In the genomic region with DNA sequence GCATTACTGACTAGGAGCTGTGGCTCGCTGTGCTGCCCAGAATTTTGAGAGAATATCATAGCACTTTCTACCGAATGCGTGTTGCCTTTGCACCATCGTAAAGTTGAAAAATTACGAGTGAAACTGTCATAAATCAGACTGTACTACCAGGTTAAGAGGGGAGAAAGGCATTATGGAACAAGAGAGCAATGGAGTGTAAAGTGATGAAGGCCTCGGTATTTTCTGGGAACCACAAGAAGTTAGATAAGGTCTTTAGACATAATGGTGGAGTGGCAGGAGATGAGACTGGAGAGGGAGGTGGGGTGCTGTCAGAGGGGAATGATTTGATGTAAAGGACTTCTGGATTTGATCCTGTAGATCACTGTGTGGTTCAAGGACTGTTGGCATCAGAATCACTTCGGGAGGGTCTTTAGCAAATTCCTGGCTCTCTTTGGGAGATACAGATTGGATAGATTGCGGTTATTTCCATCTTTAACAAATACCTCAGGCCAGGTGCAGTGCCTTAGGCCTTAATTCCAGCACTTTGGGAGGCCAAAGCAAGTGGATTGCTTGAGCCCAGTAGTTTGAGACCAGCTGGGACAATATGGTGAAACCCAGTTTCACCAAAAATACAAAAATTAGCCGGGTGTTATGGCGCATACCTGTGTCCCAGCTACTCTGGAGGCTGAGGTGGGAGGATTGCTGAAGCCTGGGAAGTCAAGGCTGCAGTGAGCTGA, we compare ENCODE assay signal across 1 cellular context.
TF ChIP-seq lines count a peak whose summit lies in the region.

No MANE protein-coding gene starts in this region.

TF ChIP-seq in K562, 482 proteins besides CTCF, POLR2A, EP300 and RAD21 (continued from another document and continues in another):
- TF ChIP-seq, protein P1, sequence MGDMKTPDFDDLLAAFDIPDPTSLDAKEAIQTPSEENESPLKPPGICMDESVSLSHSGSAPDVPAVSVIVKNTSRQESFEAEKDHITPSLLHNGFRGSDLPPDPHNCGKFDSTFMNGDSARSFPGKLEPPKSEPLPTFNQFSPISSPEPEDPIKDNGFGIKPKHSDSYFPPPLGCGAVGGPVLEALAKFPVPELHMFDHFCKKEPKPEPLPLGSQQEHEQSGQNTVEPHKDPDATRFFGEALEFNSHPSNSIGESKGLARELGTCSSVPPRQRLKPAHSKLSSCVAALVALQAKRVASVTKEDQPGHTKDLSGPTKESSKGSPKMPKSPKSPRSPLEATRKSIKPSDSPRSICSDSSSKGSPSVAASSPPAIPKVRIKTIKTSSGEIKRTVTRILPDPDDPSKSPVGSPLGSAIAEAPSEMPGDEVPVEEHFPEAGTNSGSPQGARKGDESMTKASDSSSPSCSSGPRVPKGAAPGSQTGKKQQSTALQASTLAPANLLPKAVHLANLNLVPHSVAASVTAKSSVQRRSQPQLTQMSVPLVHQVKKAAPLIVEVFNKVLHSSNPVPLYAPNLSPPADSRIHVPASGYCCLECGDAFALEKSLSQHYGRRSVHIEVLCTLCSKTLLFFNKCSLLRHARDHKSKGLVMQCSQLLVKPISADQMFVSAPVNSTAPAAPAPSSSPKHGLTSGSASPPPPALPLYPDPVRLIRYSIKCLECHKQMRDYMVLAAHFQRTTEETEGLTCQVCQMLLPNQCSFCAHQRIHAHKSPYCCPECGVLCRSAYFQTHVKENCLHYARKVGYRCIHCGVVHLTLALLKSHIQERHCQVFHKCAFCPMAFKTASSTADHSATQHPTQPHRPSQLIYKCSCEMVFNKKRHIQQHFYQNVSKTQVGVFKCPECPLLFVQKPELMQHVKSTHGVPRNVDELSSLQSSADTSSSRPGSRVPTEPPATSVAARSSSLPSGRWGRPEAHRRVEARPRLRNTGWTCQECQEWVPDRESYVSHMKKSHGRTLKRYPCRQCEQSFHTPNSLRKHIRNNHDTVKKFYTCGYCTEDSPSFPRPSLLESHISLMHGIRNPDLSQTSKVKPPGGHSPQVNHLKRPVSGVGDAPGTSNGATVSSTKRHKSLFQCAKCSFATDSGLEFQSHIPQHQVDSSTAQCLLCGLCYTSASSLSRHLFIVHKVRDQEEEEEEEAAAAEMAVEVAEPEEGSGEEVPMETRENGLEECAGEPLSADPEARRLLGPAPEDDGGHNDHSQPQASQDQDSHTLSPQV (IDR thresholded peaks at IDR 0.05), result 0 out of 2 replicates have a peak, but pooled peaks have one; percentile 43
- no peak for TF ChIP-seq STAT5A (IDR thresholded peaks at IDR 0.05; ENCODE audit: borderline replicate concordance, low read length)
- no peak for TF ChIP-seq CAMTA2 (CRISPR knock-in tag; conservative IDR thresholded peaks at IDR 0.05)
- TF ChIP-seq SMARCE1 (IDR thresholded peaks at IDR 0.05), result 0 out of 2 replicates have a peak, but pooled peaks have one; percentile 30
- TF ChIP-seq CTBP1 (IDR thresholded peaks at IDR 0.05; ENCODE audit: borderline replicate concordance), result peak; percentile 54; the same call in 1 of the 2 replicates
- no peak for TF ChIP-seq TBL1XR1 (IDR thresholded peaks at IDR 0.05; ENCODE audit: low read length in 2 of 2)
- TF ChIP-seq MTA3 (IDR thresholded peaks at IDR 0.05; ENCODE audit: borderline replicate concordance), result 0 out of 2 replicates have a peak, but pooled peaks have one; percentile 17
- TF ChIP-seq, protein P2, sequence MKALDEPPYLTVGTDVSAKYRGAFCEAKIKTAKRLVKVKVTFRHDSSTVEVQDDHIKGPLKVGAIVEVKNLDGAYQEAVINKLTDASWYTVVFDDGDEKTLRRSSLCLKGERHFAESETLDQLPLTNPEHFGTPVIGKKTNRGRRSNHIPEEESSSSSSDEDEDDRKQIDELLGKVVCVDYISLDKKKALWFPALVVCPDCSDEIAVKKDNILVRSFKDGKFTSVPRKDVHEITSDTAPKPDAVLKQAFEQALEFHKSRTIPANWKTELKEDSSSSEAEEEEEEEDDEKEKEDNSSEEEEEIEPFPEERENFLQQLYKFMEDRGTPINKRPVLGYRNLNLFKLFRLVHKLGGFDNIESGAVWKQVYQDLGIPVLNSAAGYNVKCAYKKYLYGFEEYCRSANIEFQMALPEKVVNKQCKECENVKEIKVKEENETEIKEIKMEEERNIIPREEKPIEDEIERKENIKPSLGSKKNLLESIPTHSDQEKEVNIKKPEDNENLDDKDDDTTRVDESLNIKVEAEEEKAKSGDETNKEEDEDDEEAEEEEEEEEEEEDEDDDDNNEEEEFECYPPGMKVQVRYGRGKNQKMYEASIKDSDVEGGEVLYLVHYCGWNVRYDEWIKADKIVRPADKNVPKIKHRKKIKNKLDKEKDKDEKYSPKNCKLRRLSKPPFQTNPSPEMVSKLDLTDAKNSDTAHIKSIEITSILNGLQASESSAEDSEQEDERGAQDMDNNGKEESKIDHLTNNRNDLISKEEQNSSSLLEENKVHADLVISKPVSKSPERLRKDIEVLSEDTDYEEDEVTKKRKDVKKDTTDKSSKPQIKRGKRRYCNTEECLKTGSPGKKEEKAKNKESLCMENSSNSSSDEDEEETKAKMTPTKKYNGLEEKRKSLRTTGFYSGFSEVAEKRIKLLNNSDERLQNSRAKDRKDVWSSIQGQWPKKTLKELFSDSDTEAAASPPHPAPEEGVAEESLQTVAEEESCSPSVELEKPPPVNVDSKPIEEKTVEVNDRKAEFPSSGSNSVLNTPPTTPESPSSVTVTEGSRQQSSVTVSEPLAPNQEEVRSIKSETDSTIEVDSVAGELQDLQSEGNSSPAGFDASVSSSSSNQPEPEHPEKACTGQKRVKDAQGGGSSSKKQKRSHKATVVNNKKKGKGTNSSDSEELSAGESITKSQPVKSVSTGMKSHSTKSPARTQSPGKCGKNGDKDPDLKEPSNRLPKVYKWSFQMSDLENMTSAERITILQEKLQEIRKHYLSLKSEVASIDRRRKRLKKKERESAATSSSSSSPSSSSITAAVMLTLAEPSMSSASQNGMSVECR (CRISPR knock-in tag; IDR thresholded peaks at IDR 0.05), result no peak
- TF ChIP-seq CREM (IDR thresholded peaks at IDR 0.05; ENCODE audit: low read depth), result no peak
- TF ChIP-seq, protein P3, sequence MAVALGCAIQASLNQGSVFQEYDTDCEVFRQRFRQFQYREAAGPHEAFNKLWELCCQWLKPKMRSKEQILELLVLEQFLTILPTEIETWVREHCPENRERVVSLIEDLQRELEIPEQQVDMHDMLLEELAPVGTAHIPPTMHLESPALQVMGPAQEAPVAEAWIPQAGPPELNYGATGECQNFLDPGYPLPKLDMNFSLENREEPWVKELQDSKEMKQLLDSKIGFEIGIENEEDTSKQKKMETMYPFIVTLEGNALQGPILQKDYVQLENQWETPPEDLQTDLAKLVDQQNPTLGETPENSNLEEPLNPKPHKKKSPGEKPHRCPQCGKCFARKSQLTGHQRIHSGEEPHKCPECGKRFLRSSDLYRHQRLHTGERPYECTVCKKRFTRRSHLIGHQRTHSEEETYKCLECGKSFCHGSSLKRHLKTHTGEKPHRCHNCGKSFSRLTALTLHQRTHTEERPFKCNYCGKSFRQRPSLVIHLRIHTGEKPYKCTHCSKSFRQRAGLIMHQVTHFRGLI (CRISPR knock-in tag; IDR thresholded peaks at IDR 0.05), result no peak
- no peak for TF ChIP-seq FIP1L1 (IDR thresholded peaks at IDR 0.05; ENCODE audit: low read depth, low read length, poor library complexity, severe bottlenecking)
- no peak for TF ChIP-seq SLC30A9 (CRISPR knock-in tag; IDR thresholded peaks at IDR 0.05)
- TF ChIP-seq EHMT2 (IDR thresholded peaks at IDR 0.05), result 0 out of 2 replicates have a peak, but pooled peaks have one; percentile 19
- TF ChIP-seq STAT5B (CRISPR knock-in tag; IDR thresholded peaks at IDR 0.05), result no peak
- TF ChIP-seq, protein P4, sequence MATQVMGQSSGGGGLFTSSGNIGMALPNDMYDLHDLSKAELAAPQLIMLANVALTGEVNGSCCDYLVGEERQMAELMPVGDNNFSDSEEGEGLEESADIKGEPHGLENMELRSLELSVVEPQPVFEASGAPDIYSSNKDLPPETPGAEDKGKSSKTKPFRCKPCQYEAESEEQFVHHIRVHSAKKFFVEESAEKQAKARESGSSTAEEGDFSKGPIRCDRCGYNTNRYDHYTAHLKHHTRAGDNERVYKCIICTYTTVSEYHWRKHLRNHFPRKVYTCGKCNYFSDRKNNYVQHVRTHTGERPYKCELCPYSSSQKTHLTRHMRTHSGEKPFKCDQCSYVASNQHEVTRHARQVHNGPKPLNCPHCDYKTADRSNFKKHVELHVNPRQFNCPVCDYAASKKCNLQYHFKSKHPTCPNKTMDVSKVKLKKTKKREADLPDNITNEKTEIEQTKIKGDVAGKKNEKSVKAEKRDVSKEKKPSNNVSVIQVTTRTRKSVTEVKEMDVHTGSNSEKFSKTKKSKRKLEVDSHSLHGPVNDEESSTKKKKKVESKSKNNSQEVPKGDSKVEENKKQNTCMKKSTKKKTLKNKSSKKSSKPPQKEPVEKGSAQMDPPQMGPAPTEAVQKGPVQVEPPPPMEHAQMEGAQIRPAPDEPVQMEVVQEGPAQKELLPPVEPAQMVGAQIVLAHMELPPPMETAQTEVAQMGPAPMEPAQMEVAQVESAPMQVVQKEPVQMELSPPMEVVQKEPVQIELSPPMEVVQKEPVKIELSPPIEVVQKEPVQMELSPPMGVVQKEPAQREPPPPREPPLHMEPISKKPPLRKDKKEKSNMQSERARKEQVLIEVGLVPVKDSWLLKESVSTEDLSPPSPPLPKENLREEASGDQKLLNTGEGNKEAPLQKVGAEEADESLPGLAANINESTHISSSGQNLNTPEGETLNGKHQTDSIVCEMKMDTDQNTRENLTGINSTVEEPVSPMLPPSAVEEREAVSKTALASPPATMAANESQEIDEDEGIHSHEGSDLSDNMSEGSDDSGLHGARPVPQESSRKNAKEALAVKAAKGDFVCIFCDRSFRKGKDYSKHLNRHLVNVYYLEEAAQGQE (CRISPR knock-in tag; IDR thresholded peaks at IDR 0.05; ENCODE audit: low read depth), result no peak
- no peak for TF ChIP-seq FUS (optimal IDR thresholded peaks at IDR 0.05; ENCODE audit: low read depth, low read length)
- TF ChIP-seq ZNF347 (CRISPR knock-in tag; IDR thresholded peaks at IDR 0.05; ENCODE audit: low read depth), result no peak
- 0 out of 2 replicates have a peak, but pooled peaks have one; percentile 18 for TF ChIP-seq EP400 (IDR thresholded peaks at IDR 0.05)
- TF ChIP-seq ZNF408 (CRISPR knock-in tag; IDR thresholded peaks at IDR 0.05; ENCODE audit: low read depth), result no peak
- TF ChIP-seq ZFX (CRISPR knock-in tag; IDR thresholded peaks at IDR 0.05), result peak; percentile 47
- no peak for TF ChIP-seq ZNF217 (CRISPR knock-in tag; IDR thresholded peaks at IDR 0.05)
- TF ChIP-seq MEIS2 (IDR thresholded peaks at IDR 0.05; ENCODE audit: partially characterized antibody), result peak; percentile 69
- TF ChIP-seq ATF1 (CRISPR knock-in tag; IDR thresholded peaks at IDR 0.05), result no peak
- TF ChIP-seq ATF1 (tag; IDR thresholded peaks at IDR 0.05), result 0 out of 2 replicates have a peak, but pooled peaks have one; percentile 9
- no peak for TF ChIP-seq PCBP1 (IDR thresholded peaks at IDR 0.05; ENCODE audit: low read depth, low read length, poor library complexity, severe bottlenecking)
- TF ChIP-seq KAT2B (IDR thresholded peaks at IDR 0.05; ENCODE audit: low read depth, low read length), result no peak
- TF ChIP-seq, protein P5, sequence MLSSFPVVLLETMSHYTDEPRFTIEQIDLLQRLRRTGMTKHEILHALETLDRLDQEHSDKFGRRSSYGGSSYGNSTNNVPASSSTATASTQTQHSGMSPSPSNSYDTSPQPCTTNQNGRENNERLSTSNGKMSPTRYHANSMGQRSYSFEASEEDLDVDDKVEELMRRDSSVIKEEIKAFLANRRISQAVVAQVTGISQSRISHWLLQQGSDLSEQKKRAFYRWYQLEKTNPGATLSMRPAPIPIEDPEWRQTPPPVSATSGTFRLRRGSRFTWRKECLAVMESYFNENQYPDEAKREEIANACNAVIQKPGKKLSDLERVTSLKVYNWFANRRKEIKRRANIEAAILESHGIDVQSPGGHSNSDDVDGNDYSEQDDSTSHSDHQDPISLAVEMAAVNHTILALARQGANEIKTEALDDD (IDR thresholded peaks at IDR 0.05), result peak; percentile 45; the same call in 1 of the 2 replicates
- no peak for TF ChIP-seq ZNF589 (CRISPR knock-in tag; IDR thresholded peaks at IDR 0.05; ENCODE audit: low read depth)
- no peak for TF ChIP-seq ZNF444 (CRISPR knock-in tag; IDR thresholded peaks at IDR 0.05)
- TF ChIP-seq, protein P6, sequence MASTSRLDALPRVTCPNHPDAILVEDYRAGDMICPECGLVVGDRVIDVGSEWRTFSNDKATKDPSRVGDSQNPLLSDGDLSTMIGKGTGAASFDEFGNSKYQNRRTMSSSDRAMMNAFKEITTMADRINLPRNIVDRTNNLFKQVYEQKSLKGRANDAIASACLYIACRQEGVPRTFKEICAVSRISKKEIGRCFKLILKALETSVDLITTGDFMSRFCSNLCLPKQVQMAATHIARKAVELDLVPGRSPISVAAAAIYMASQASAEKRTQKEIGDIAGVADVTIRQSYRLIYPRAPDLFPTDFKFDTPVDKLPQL (IDR thresholded peaks at IDR 0.05; ENCODE audit: extremely low read depth, insufficient read length), result no peak
- TF ChIP-seq, protein P7, sequence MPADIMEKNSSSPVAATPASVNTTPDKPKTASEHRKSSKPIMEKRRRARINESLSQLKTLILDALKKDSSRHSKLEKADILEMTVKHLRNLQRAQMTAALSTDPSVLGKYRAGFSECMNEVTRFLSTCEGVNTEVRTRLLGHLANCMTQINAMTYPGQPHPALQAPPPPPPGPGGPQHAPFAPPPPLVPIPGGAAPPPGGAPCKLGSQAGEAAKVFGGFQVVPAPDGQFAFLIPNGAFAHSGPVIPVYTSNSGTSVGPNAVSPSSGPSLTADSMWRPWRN (IDR thresholded peaks at IDR 0.05; ENCODE audit: low read depth), result no peak
- TF ChIP-seq, protein P8, sequence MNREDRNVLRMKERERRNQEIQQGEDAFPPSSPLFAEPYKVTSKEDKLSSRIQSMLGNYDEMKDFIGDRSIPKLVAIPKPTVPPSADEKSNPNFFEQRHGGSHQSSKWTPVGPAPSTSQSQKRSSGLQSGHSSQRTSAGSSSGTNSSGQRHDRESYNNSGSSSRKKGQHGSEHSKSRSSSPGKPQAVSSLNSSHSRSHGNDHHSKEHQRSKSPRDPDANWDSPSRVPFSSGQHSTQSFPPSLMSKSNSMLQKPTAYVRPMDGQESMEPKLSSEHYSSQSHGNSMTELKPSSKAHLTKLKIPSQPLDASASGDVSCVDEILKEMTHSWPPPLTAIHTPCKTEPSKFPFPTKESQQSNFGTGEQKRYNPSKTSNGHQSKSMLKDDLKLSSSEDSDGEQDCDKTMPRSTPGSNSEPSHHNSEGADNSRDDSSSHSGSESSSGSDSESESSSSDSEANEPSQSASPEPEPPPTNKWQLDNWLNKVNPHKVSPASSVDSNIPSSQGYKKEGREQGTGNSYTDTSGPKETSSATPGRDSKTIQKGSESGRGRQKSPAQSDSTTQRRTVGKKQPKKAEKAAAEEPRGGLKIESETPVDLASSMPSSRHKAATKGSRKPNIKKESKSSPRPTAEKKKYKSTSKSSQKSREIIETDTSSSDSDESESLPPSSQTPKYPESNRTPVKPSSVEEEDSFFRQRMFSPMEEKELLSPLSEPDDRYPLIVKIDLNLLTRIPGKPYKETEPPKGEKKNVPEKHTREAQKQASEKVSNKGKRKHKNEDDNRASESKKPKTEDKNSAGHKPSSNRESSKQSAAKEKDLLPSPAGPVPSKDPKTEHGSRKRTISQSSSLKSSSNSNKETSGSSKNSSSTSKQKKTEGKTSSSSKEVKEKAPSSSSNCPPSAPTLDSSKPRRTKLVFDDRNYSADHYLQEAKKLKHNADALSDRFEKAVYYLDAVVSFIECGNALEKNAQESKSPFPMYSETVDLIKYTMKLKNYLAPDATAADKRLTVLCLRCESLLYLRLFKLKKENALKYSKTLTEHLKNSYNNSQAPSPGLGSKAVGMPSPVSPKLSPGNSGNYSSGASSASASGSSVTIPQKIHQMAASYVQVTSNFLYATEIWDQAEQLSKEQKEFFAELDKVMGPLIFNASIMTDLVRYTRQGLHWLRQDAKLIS (CRISPR knock-in tag; IDR thresholded peaks at IDR 0.05), result no peak
- no peak for TF ChIP-seq ZNF143 (CRISPR knock-in tag; IDR thresholded peaks at IDR 0.05)
